In the genomic region with DNA sequence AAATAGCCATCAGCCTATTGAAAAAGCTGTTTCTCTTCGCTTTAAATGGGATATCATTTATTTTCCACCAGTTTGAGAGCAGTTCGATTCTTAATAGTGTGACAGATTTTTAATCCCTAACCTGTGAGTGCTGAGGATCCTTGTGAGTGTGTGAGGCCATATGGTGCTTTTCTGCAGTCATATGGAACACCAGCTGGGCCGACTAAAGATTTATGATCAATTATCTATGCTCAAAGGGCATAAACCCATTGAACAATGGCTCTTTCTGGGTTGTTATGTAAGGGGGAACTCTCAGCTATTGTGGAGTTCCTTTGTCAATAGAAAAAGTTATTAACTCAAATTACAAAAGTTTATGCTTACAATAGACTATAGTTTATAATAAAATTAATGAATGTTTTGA, we compare ENCODE assay signal across 19 cellular contexts.
"Had no signal": no experiment of that assay in that cellular context is flagged by ENCODE, and none has a peak within 500 bp of the region (broad histone marks: within the 10 kb centered on the region; RNA-seq: fewer than 3 reads in every experiment).

No MANE protein-coding gene starts in this region.

- DNase-seq: activated CD4-positive, alpha-beta T cell treated with anti-CD3 and anti-CD28 coated beads, Interleukin-2, amount 10 ng/mL, durations not matched to agents 7 days and 5 days; activated CD8-positive, alpha-beta memory T cell treated with anti-CD3 and anti-CD28 coated beads, Interleukin-2, amount 50 U/mL, for 4 hours; activated naive CD4-positive, alpha-beta T cell treated with anti-CD3 and anti-CD28 coated beads for 36 hours; activated T-cell treated with anti-CD3 and anti-CD28 coated beads, Interleukin-2, amount 50 U/mL, for 4 hours; anterior cingulate cortex; central memory CD4-positive, alpha-beta T cell; colonic mucosa; endodermal cell; foreskin keratinocyte; heart left ventricle; kidney; occipital lobe; stimulated activated CD4-positive, alpha-beta T cell treated with anti-CD3 and anti-CD28 coated beads, Interleukin-12 subunit alpha, Interleukin-12 subunit beta, amount 100 ng/mL, for 4 hours; stimulated activated CD4-positive, alpha-beta T cell treated with anti-CD3 and anti-CD28 coated beads, Interleukin-1b, Interleukin-23, amount 100 ng/mL, for 48 hours; stimulated activated CD8-positive, alpha-beta memory T cell treated with anti-CD3 and anti-CD28 coated beads, Interleukin-4, amount 100 ng/mL, for 48 hours; stimulated activated naive CD4-positive, alpha-beta T cell; upper lobe of right lung had no signal

- H3K4me1 ChIP-seq: colonic mucosa, foreskin keratinocyte, heart left ventricle, upper lobe of right lung had no signal

- H3K27me3 ChIP-seq: colonic mucosa, foreskin keratinocyte, heart left ventricle, upper lobe of right lung had no signal

- H3K9me3 ChIP-seq: colonic mucosa, heart left ventricle, upper lobe of right lung had no signal

- H3K36me3 ChIP-seq: colonic mucosa, heart left ventricle, upper lobe of right lung had no signal

- H3K4me3 ChIP-seq: colonic mucosa, heart left ventricle, lung, upper lobe of right lung had no signal

- H3K27ac ChIP-seq: colonic mucosa, foreskin keratinocyte, heart left ventricle, upper lobe of right lung had no signal

- ATAC-seq: activated T-cell treated with anti-CD3 and anti-CD28 coated beads, Interleukin-2, amount 50 U/mL, for 4 hours; foreskin keratinocyte; heart left ventricle; left lobe of liver; upper lobe of right lung had no signal
